ENCODE assay signal across 8 cellular contexts in the genomic region with DNA sequence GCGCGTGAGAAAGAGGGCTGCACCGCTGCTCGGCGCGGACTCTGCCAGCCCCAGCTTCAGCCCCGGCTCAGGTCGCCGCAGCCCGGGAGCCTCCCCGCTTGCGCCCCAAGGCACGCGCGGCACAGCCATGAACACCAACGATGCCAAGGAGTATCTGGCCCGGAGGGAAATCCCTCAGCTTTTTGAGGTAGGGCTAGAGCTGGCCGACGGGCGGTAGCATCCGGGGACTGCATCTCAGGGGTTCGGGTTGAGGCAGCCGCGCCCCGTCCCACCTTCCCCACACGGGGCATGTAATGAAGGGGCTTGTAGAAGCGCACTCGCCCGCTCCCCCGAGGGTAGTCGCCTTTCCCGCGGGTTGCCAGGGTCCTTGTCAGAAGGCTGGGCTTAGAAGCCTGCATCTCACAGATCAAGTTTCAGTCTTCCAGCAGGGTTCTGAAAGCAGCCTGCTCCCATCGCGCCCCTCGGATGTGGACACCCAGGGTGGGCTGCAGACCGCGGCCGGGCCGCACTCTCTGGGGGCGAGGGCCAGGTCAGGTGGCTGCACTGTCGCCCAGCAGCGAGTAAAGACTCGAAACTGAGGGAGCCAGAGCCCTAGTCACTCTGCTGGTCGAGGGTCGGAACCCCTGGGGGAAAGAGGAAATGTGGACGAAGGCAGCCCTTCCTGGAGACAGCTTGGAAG. TPM values are rescaled to one million over a fixed set of nuclear protein-coding genes. Genes with fewer than 3 reads are reported as not detected.
DNase-seq lines count a peak whose midpoint lies in the region; ATAC-seq lines count a peak whose summit lies in the region.

No MANE protein-coding gene starts in this region.

- H3K4me1 Mint-ChIP-seq in activated naive CD4-positive, alpha-beta T cell treated with anti-CD3 and anti-CD28 coated beads, Interleukin-2, amount 50 U/mL, for 24 hours = peaks cover 61% of the 10 kb centered on the region

- peak; percentile 41 for ATAC-seq in GM21723 (IDR thresholded peaks at IDR 0.05; ENCODE audit: unreplicated experiment)
- ATAC-seq in left cardiac atrium = peak; percentile 73

- H3K27ac Mint-ChIP-seq in activated naive CD4-positive, alpha-beta T cell treated with anti-CD3 and anti-CD28 coated beads, Interleukin-2, amount 50 U/mL, for 24 hours = peak overlapping the region; percentile 33

- H3K36me3 Mint-ChIP-seq in activated naive CD4-positive, alpha-beta T cell treated with anti-CD3 and anti-CD28 coated beads, Interleukin-2, amount 50 U/mL, for 24 hours = no peaks in the 10 kb centered on the region

- no peaks in the 10 kb centered on the region for H3K27me3 Mint-ChIP-seq in activated naive CD4-positive, alpha-beta T cell treated with anti-CD3 and anti-CD28 coated beads, Interleukin-2, amount 50 U/mL, for 24 hours

- no peaks in the 10 kb centered on the region for H3K9me3 Mint-ChIP-seq in activated naive CD4-positive, alpha-beta T cell treated with anti-CD3 and anti-CD28 coated beads, Interleukin-2, amount 50 U/mL, for 24 hours

- peak overlapping the region; percentile 86 for H3K4me3 Mint-ChIP-seq in activated naive CD4-positive, alpha-beta T cell treated with anti-CD3 and anti-CD28 coated beads, Interleukin-2, amount 50 U/mL, for 24 hours

- DNase-seq in COR-L47 (lab: John Stamatoyannopoulos, UW) = peak; percentile 15
- peak; percentile 71 for DNase-seq in NCI-H748 (lab: John Stamatoyannopoulos, UW; ENCODE audit: unreplicated experiment)
- DNase-seq in left cardiac atrium = peak; percentile 22
- DNase-seq in putamen (ENCODE audit: low spot score) = peak; percentile 41
- no peak for DNase-seq in SIG-M5 treated with dmso at 0.1 percent for 504 hours (lab: John Stamatoyannopoulos, UW; ENCODE audit: unreplicated experiment)
- no peak for DNase-seq in foreskin melanocyte

- intact Hi-C loops in left cardiac atrium (cut with DNase I) = no loop called here

RNA-seq across cellular contexts. Expression of a gene that starts 0.5 kb away (rescaled TPM):
- 1 to 10 TPM in 1 of 2 donors, under 1 TPM in 1; 0.77 to 2.9 TPM for total RNA-seq in left cardiac atrium

Comparison
In these comparisons a context has a peak if more than half of its experiments do, and no peak if none do; other contexts are left out.
1. DNase-seq: peak in COR-L47 (single experiment), NCI-H748 (single experiment), left cardiac atrium (single experiment) and putamen (single experiment); none in SIG-M5 treated with dmso at 0.1 percent for 504 hours (single experiment) and foreskin melanocyte (single experiment).